2 cellular contexts compared by ENCODE assay signal in the genomic region with DNA sequence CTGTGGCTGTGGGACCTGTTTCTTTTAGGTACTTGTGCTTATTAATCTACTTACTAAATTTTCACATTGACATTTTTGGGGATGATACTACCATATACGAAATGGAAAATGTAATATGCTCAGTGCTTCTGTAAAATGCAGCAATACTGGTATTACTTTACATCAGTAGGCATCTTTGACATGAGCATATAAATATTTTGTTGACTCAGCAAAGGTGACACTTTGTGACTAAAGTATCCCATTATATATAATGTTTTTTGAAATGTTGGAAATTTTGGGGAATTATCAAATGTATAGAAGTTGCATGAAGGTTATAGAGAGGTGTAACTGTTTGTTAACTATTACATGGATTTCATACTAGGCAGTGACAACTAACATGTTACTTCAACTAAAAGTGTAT.
TF ChIP-seq lines count a peak whose summit lies in the region.

No MANE protein-coding gene starts in this region.

TF ChIP-seq in A549, 52 proteins besides CTCF, POLR2A, EP300 and RAD21:
- TF ChIP-seq TFCP2L1 (CRISPR knock-in tag; IDR thresholded peaks at IDR 0.05), result no peak
- TF ChIP-seq, protein P1, sequence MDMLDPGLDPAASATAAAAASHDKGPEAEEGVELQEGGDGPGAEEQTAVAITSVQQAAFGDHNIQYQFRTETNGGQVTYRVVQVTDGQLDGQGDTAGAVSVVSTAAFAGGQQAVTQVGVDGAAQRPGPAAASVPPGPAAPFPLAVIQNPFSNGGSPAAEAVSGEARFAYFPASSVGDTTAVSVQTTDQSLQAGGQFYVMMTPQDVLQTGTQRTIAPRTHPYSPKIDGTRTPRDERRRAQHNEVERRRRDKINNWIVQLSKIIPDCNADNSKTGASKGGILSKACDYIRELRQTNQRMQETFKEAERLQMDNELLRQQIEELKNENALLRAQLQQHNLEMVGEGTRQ (IDR thresholded peaks at IDR 0.05), result no peak
- TF ChIP-seq, protein P2, sequence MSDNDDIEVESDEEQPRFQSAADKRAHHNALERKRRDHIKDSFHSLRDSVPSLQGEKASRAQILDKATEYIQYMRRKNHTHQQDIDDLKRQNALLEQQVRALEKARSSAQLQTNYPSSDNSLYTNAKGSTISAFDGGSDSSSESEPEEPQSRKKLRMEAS (IDR thresholded peaks at IDR 0.05), result no peak
- no peak for TF ChIP-seq KDM5A (IDR thresholded peaks at IDR 0.05)
- no peak for TF ChIP-seq FOXS1 (CRISPR knock-in tag; IDR thresholded peaks at IDR 0.05)
- TF ChIP-seq KDM1A (IDR thresholded peaks at IDR 0.05; ENCODE audit: low read depth), result no peak
- peak; percentile 92 for TF ChIP-seq MAFK (IDR thresholded peaks at IDR 0.05; ENCODE audit: partially characterized antibody)
TF ChIP-seq in A549: peak in this region for 1.

TF ChIP-seq in IMR-90, 13 proteins besides CTCF, POLR2A, EP300 and RAD21:
- TF ChIP-seq NFE2L2 (IDR thresholded peaks at IDR 0.05; ENCODE audit: low read depth, low read length) (no peak), MAZ (IDR thresholded peaks at IDR 0.05; ENCODE audit: borderline replicate concordance, low read depth, low read length) (no peak), MAFK (IDR thresholded peaks at IDR 0.05; ENCODE audit: low read depth, low read length) (peak; percentile 95), FOS (IDR thresholded peaks at IDR 0.05; ENCODE audit: low read depth, low read length) (no peak)
